8 cellular contexts compared by ENCODE assay signal in genomic region chr16:22098538-22099255, GRCh38. TPM values are rescaled to one million over a fixed set of nuclear protein-coding genes. Genes with fewer than 3 reads are reported as not detected.
DNase-seq lines count a peak whose midpoint lies in the region; ATAC-seq and TF ChIP-seq lines count a peak whose summit lies in the region.

No MANE protein-coding gene starts in this region.

- H3K9me3 ChIP-seq in endodermal cell (ENCODE audit: control insufficient read depth, low read length): no peaks in the 10 kb centered on the region
- no peaks in the 10 kb centered on the region for H3K9me3 ChIP-seq in naive thymus-derived CD4-positive, alpha-beta T cell (ENCODE audit: control insufficient read depth in 2 of 3, low read length in 3 of 3)

- no peak overlapping the region for H3K27ac Mint-ChIP-seq in endodermal cell
- H3K27ac Mint-ChIP-seq in naive thymus-derived CD4-positive, alpha-beta T cell: peak overlapping the region in 1 of 9 donors; percentile 19

- CTCF ChIA-PET in naive thymus-derived CD4-positive, alpha-beta T cell (lab: Charles Lee): interaction anchor here (0.6 to 1.4 kb wide), 14 partner anchors 8 to 1086 kb away, joined by 3 to 8 read pairs (median 4); no protein-coding TSS in a partner anchor

- intact Hi-C loops in naive thymus-derived CD4-positive, alpha-beta T cell (cut with micrococcal nuclease): loop anchor here (1.0 kb wide), 2 partner anchors 90 to 97 kb away; partner anchors contain the start of gene PDZD9 (in 2 of the 2)

- DNase-seq in SIG-M5 treated with dmso at 0.1 percent for 504 hours (lab: John Stamatoyannopoulos, UW; ENCODE audit: unreplicated experiment) (peak; percentile 75), SIG-M5 (lab: John Stamatoyannopoulos, UW) (no peak), KG1 (lab: John Stamatoyannopoulos, UW) (peak; percentile 4), RPMI8226 (peak; percentile 70), endodermal cell (peak; percentile 61), COLO668 (lab: John Stamatoyannopoulos, UW; ENCODE audit: unreplicated experiment) (no peak)
- DNase-seq in naive thymus-derived CD4-positive, alpha-beta T cell: peak in 7 of 9 donors; percentile 15 to 55 (median 42)

- H3K9ac ChIP-seq in endodermal cell (ENCODE audit: extremely low read depth, low read length, poor library complexity, severe bottlenecking): no peak overlapping the region

- peak; percentile 80 for TF ChIP-seq CTCF in endodermal cell (conservative IDR thresholded peaks at IDR 0.05)

- no peaks in the 10 kb centered on the region for H3K4me1 Mint-ChIP-seq in endodermal cell
- H3K4me1 Mint-ChIP-seq in naive thymus-derived CD4-positive, alpha-beta T cell: peaks cover 0 to 5% (median 0%) of the 10 kb centered on the region in 7 donors

- H3K4me1 ChIP-seq in endodermal cell (ENCODE audit: control insufficient read depth, insufficient read depth, low read length): no peaks in the 10 kb centered on the region
- H3K4me1 ChIP-seq in naive thymus-derived CD4-positive, alpha-beta T cell (ENCODE audit: control insufficient read depth in 2 of 2, insufficient read depth in 2 of 2, low read length in 2 of 2): no peaks in the 10 kb centered on the region

- H3K9me3 Mint-ChIP-seq in endodermal cell: no peaks in the 10 kb centered on the region
- H3K9me3 Mint-ChIP-seq in naive thymus-derived CD4-positive, alpha-beta T cell: no peaks in the 10 kb centered on the region

- H3K4me3 ChIP-seq in endodermal cell (ENCODE audit: low read length): no peak overlapping the region
- no peak overlapping the region for H3K4me3 ChIP-seq in naive thymus-derived CD4-positive, alpha-beta T cell (ENCODE audit: low read length)

- ATAC-seq in naive thymus-derived CD4-positive, alpha-beta T cell: peak; percentile 76
- no peak for ATAC-seq in HG02885 (IDR thresholded peaks at IDR 0.05; ENCODE audit: poor library complexity, unreplicated experiment)

- no peak overlapping the region for H3K4me3 Mint-ChIP-seq in endodermal cell
- peak overlapping the region in 4 of 10 donors; percentile 34 to 74 (median 53) for H3K4me3 Mint-ChIP-seq in naive thymus-derived CD4-positive, alpha-beta T cell

- no peaks in the 10 kb centered on the region for H3K36me3 Mint-ChIP-seq in endodermal cell (ENCODE audit: low read depth)
- no peaks in the 10 kb centered on the region for H3K36me3 Mint-ChIP-seq in naive thymus-derived CD4-positive, alpha-beta T cell

- H3K36me3 ChIP-seq in endodermal cell (ENCODE audit: control insufficient read depth, insufficient read depth, low read length): no peaks in the 10 kb centered on the region
- no peaks in the 10 kb centered on the region for H3K36me3 ChIP-seq in naive thymus-derived CD4-positive, alpha-beta T cell (ENCODE audit: control insufficient read depth in 2 of 3, insufficient read depth in 3 of 3, low read length in 3 of 3)

- WGBS in endodermal cell (ENCODE audit: insufficient coverage in 1 of 2, insufficient read length in 1 of 2), 2 experiments: 24 to 66% methylated on average over 2 to 7 of the region's 8 CpGs

- POLR2A ChIA-PET in naive thymus-derived CD4-positive, alpha-beta T cell (lab: Charles Lee): no interaction called here

- H3K27me3 Mint-ChIP-seq in endodermal cell (ENCODE audit: insufficient read depth): peaks cover 3% of the 10 kb centered on the region
- H3K27me3 Mint-ChIP-seq in naive thymus-derived CD4-positive, alpha-beta T cell: peaks cover 9 to 24% (median 17%) of the 10 kb centered on the region in 5 donors

- H3K27ac ChIP-seq in endodermal cell (ENCODE audit: low read depth, low read length): no peak overlapping the region
- H3K27ac ChIP-seq in naive thymus-derived CD4-positive, alpha-beta T cell (ENCODE audit: low read depth, low read length): no peak overlapping the region

- H3K27me3 ChIP-seq in endodermal cell (ENCODE audit: control insufficient read depth, insufficient read depth, low read length, poor library complexity, severe bottlenecking): no peaks in the 10 kb centered on the region
- H3K27me3 ChIP-seq in naive thymus-derived CD4-positive, alpha-beta T cell (ENCODE audit: control insufficient read depth in 2 of 2, insufficient read depth in 2 of 2, low read length in 2 of 2): no peaks in the 10 kb centered on the region

RNA-seq across cellular contexts. Expression of gene VWA3A, which starts 6.4 kb away (rescaled TPM):
- total RNA-seq in endodermal cell: under 1 TPM; 0.18 to 0.40 TPM
- 0.25 TPM for polyA plus RNA-seq in endodermal cell (2013, experiment 1 of 2)
- 0.33 TPM for polyA plus RNA-seq in endodermal cell (2013, experiment 2 of 2)
- total RNA-seq in naive thymus-derived CD4-positive, alpha-beta T cell: under 1 TPM; 0.19 to 0.84 (median 0.32) TPM
- not detected for polyA plus RNA-seq in naive thymus-derived CD4-positive, alpha-beta T cell

Comparison
In these comparisons a context has a peak if more than half of its experiments do, and no peak if none do; other contexts are left out.
1. DNase-seq: peak in SIG-M5 treated with dmso at 0.1 percent for 504 hours (single experiment), KG1 (single experiment), RPMI8226 (single experiment), endodermal cell (single experiment) and naive thymus-derived CD4-positive, alpha-beta T cell (7 of 9); none in SIG-M5 (single experiment) and COLO668 (single experiment).